34 cellular contexts compared by ENCODE assay signal in genomic region chr3:133249490-133249889, GRCh38.
"Had no signal": no experiment of that assay in that cellular context is flagged by ENCODE, and none has a peak within 500 bp of the region (broad histone marks: within the 10 kb centered on the region; RNA-seq: fewer than 3 reads in every experiment).

No MANE protein-coding gene starts in this region.

- H3K27ac ChIP-seq: KMS-11 had no signal

- H3K9ac ChIP-seq: KMS-11 had no signal

- DNase-seq: Karpas-422, Kasumi-1, MG63, MM.1S, MV-4-11, NCI-H1048, NCI-H1092, NCI-H1092 treated with DMSO at 0.1 percent for 48 hours, NCI-H1105, NCI-H1105 treated with DMSO at 0.1 percent for 48 hours, NCI-H1417, NCI-H1417 treated with DMSO at 0.1 percent for 48 hours, NCI-H1436, NCI-H1436 treated with DMSO at 0.1 percent for 48 hours, NCI-H146, NCI-H1694, NCI-H1694 treated with DMSO at 0.1 percent for 48 hours, NCI-H187, NCI-H187 treated with DMSO at 0.1 percent for 48 hours, NCI-H1930, NCI-H2029, NCI-H2029 treated with DMSO at 0.1 percent for 48 hours, NCI-H2081, NCI-H2081 treated with DMSO at 0.1 percent for 48 hours, NCI-H2107, NCI-H2171, NCI-H2171 treated with DMSO at 0.1 percent for 48 hours, NCI-H2227 treated with DMSO at 0.1 percent for 48 hours, NCI-H226, NCI-H345, NCI-H446, NCI-H446 treated with DMSO at 0.1 percent for 48 hours, NCI-H510A had no signal

- H3K4me3 ChIP-seq: MG63 had no signal

- H3K36me3 ChIP-seq: MG63 had no signal

- H3K9me3 ChIP-seq: MG63 had no signal

- H3K4me2 ChIP-seq: KMS-11 had no signal
